16 cellular contexts compared by ENCODE assay signal in the genomic region with DNA sequence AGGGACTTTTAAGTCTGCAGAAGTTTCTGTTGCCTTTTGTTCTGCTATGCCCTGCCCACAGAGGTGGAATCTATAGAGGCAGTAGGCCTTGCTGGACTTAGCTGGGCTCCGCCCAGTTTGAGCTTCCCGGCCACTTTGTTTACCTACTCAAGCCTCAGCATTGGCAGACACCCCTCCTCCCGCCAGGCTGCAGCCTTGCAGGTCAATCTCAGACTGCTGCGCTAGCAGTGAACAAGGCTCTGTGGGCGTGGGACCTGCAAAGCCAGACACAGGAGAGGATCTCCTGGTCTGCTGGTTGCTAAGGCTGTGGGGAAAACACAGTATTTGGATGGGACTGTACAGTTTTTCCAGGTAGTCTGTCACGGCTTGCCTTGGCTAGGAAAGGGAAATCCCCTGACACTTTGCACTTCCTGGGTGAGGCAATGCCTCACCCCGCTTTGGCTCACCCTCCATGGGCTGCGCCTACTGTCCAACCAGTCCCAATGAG. TPM values are rescaled to one million over a fixed set of nuclear protein-coding genes. Genes with fewer than 3 reads are reported as not detected.
DNase-seq lines count a peak whose midpoint lies in the region; ATAC-seq and TF ChIP-seq lines count a peak whose summit lies in the region.
"Had no signal": no experiment of that assay in that cellular context is flagged by ENCODE, and none has a peak within 500 bp of the region (broad histone marks: within the 10 kb centered on the region; RNA-seq: fewer than 3 reads in every experiment).

No MANE protein-coding gene starts in this region.

- H3K36me3 ChIP-seq in mucosa of descending colon (ENCODE audit: low read depth), result no peaks in the 10 kb centered on the region
- H3K36me3 ChIP-seq: thyroid gland had no signal

- no TSS peak for BruUV-seq in Calu3 (replicated peaks; lab: Mats Ljungman, UMichigan)

- TF ChIP-seq CTCF in Calu3 (IDR thresholded peaks at IDR 0.05; ENCODE audit: unreplicated experiment) (no peak), epithelial cell of esophagus (IDR thresholded peaks at IDR 0.05; ENCODE audit: insufficient read depth, low read depth, low read length, missing control alignments) (no peak), mucosa of descending colon (IDR thresholded peaks at IDR 0.05) (no peak), GM20000 (IDR thresholded peaks at IDR 0.05; ENCODE audit: extremely low read depth, missing control alignments) (no peak)

- CTCF ChIA-PET in Calu3 (lab: Charles Lee), result interaction anchor here (0.6 to 1.2 kb wide), 4 partner anchors 15 to 371 kb away, joined by 3 read pairs; partner anchors contain the start of genes CCDC59 and METTL25

- peak overlapping the region; percentile 69 for H3K4me3 Mint-ChIP-seq in Calu3 (ENCODE audit: low read depth, unreplicated experiment)
- H3K4me3 Mint-ChIP-seq: activated naive CD8-positive, alpha-beta T cell treated with anti-CD3 and anti-CD28 coated beads, Interleukin-2, amount 10 ng/mL, durations not matched to agents 7 days and 5 days; central memory CD8-positive, alpha-beta T cell had no signal

- peak overlapping the region; percentile 85 for H3K27ac Mint-ChIP-seq in Calu3 (ENCODE audit: unreplicated experiment)
- H3K27ac Mint-ChIP-seq: activated naive CD8-positive, alpha-beta T cell treated with anti-CD3 and anti-CD28 coated beads, Interleukin-2, amount 10 ng/mL, durations not matched to agents 7 days and 5 days had no signal

- ATAC-seq in mucosa of descending colon (peak; percentile 78), HG02840 (IDR thresholded peaks at IDR 0.05; ENCODE audit: low FRiP score, unreplicated experiment) (no peak), left cardiac atrium (no peak)
- ATAC-seq: HCT116 had no signal

- no peak overlapping the region for H3K4me3 ChIP-seq in epithelial cell of esophagus (ENCODE audit: low read length)
- no peak overlapping the region for H3K4me3 ChIP-seq in mucosa of descending colon
- H3K4me3 ChIP-seq: thyroid gland had no signal

- no peaks in the 10 kb centered on the region for H3K4me1 ChIP-seq in mucosa of descending colon (ENCODE audit: low read depth)
- H3K4me1 ChIP-seq: thyroid gland had no signal

- H3K9me3 Mint-ChIP-seq in Calu3 (ENCODE audit: low read depth, unreplicated experiment), result peaks cover 9% of the 10 kb centered on the region
- H3K9me3 Mint-ChIP-seq: central memory CD8-positive, alpha-beta T cell had no signal

- H3K27me3 Mint-ChIP-seq in Calu3 (ENCODE audit: unreplicated experiment), result no peaks in the 10 kb centered on the region
- H3K27me3 Mint-ChIP-seq: central memory CD8-positive, alpha-beta T cell had no signal

- intact Hi-C loops in Calu3 (cut with micrococcal nuclease; ENCODE audit: unreplicated experiment) (no loop called here), mucosa of descending colon (cut with DNase I, micrococcal nuclease) (no loop called here), left cardiac atrium (cut with DNase I) (no loop called here)

- H3K4me1 Mint-ChIP-seq in Calu3 (ENCODE audit: low read depth, unreplicated experiment), result peaks cover 22% of the 10 kb centered on the region
- H3K4me1 Mint-ChIP-seq: activated naive CD8-positive, alpha-beta T cell treated with anti-CD3 and anti-CD28 coated beads, Interleukin-2, amount 10 ng/mL, durations not matched to agents 7 days and 5 days; central memory CD8-positive, alpha-beta T cell had no signal

- DNase-seq in Calu3, result peak; percentile 75
- DNase-seq in NCI-H460 (ENCODE audit: extremely low read depth, low read depth), result peak; percentile 4
- peak; percentile 86 for DNase-seq in epithelial cell of esophagus (ENCODE audit: low read depth)
- peak; percentile 54 to 66 (median 62) for DNase-seq in mucosa of descending colon
- DNase-seq in left cardiac atrium, result no peak
- no peak for DNase-seq in MV-4-11 (lab: John Stamatoyannopoulos, UW)
- no peak for DNase-seq in GM20000 (ENCODE audit: low spot score)
- DNase-seq: activated CD4-positive, CD25-positive, alpha-beta regulatory T cell; activated naive CD8-positive, alpha-beta T cell treated with anti-CD3 and anti-CD28 coated beads, Interleukin-2, amount 10 ng/mL, durations not matched to agents 7 days and 5 days; hippocampal formation; NCI-H1930; SW 1271; thyroid gland had no signal

- H3K36me3 Mint-ChIP-seq in Calu3 (ENCODE audit: insufficient read depth, unreplicated experiment), result peaks cover 9% of the 10 kb centered on the region
- H3K36me3 Mint-ChIP-seq: activated naive CD8-positive, alpha-beta T cell treated with anti-CD3 and anti-CD28 coated beads, Interleukin-2, amount 10 ng/mL, durations not matched to agents 7 days and 5 days had no signal

- H3K9me3 ChIP-seq in mucosa of descending colon, result no peaks in the 10 kb centered on the region
- H3K9me3 ChIP-seq: thyroid gland had no signal

RNA-seq across cellular contexts. Expression of gene CCDC59, which starts 43.7 kb away (rescaled TPM):
- total RNA-seq in Calu3 (2022) (51.7 and 55.8 TPM in 2 replicates), mucosa of descending colon (10 to 100 TPM; 23.3 to 34.2 (median 23.5) TPM), left cardiac atrium (10 to 100 TPM; 24.7 to 27.8 TPM)
- 135 and 141 TPM in 2 replicates for total RNA-seq in NCI-H460 (2014; rRNA removed; shearing (Covaris generic))
- polyA plus RNA-seq in NCI-H460 (2014; cell fraction: nucleus; rRNA removed), result 110 and 125 TPM in 2 replicates

RNA-seq across cellular contexts. Expression of gene METTL25, which starts 43.9 kb away (rescaled TPM):
- total RNA-seq in Calu3 (2022) (6.7 and 7.2 TPM in 2 replicates), mucosa of descending colon (10 to 100 TPM in 2 of 3 donors, 1 to 10 TPM in 1; 9.7 to 20.4 (median 15.5) TPM), left cardiac atrium (10 to 100 TPM; 14.5 to 16.1 TPM)
- 3.4 and 6.3 TPM in 2 replicates for total RNA-seq in NCI-H460 (2014; rRNA removed; shearing (Covaris generic))
- polyA plus RNA-seq in NCI-H460 (2014; cell fraction: nucleus; rRNA removed), result 5.0 and 13.3 TPM in 2 replicates

Comparison
In these comparisons a context has a peak if more than half of its experiments do, and no peak if none do; other contexts are left out.
1. DNase-seq: peak in Calu3 (single experiment), NCI-H460 (single experiment), epithelial cell of esophagus (single experiment) and mucosa of descending colon (3 of 3); none in left cardiac atrium (single experiment), MV-4-11 (single experiment) and GM20000 (single experiment).